In the genomic region with DNA sequence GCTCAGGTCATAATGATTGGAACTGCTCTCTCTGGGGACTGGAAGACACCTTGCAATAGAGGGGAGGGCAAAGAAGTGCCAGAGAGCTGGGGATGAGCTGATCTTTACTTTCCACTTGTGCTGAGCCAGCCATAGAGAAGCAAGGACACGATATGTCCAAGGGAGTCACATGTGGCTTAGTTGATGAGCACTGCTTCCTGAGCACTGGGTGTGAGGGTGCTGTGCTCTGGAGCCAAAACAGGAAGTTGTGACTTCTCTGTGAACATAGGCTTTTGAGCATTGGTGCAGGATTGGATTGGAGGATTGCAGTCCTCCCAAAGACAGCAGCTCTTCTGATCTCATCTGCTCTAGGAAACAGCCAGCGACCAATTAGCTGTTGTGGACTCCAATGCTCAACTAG, we compare ENCODE assay signal across 24 cellular contexts. TPM values are rescaled to one million over a fixed set of nuclear protein-coding genes. Genes with fewer than 3 reads are reported as not detected.
DNase-seq lines count a peak whose midpoint lies in the region; ATAC-seq, FAIRE-seq and TF ChIP-seq lines count a peak whose summit lies in the region.
"Had no signal": no experiment of that assay in that cellular context is flagged by ENCODE, and none has a peak within 500 bp of the region (broad histone marks: within the 10 kb centered on the region; RNA-seq: fewer than 3 reads in every experiment).

No MANE protein-coding gene starts in this region.

- peak; percentile 41 for ATAC-seq in activated naive CD8-positive, alpha-beta T cell treated with anti-CD3 and anti-CD28 coated beads, Interleukin-2, amount 10 ng/mL, durations not matched to agents 7 days and 5 days (ENCODE audit: low read depth)
- no peak for ATAC-seq in activated naive CD8-positive, alpha-beta T cell treated with anti-CD3 and anti-CD28 coated beads, Interleukin-2, amount 50 U/mL, for 24 hours
- ATAC-seq in stimulated activated memory B cell treated with anti-CD40 and anti-IgM and Interleukin-4, amounts not matched to agents 10 μg/mL and 1 μg/mL and 100 μg/mL, for 72 hours, result no peak
- ATAC-seq: WTC11 had no signal

- POLR2A ChIA-PET in activated naive CD8-positive, alpha-beta T cell treated with anti-CD3 and anti-CD28 coated beads, Interleukin-2, amount 10 ng/mL, durations not matched to agents 7 days and 5 days (lab: Charles Lee), result no interaction called here

- FAIRE-seq in GM12891 (lab: Jason Lieb, UNC), result peak; percentile 60
- FAIRE-seq: bronchial epithelial cell, HTR-8/SVneo had no signal

- H2AFZ ChIP-seq in osteoblast (ENCODE audit: low read length), result no peak overlapping the region
- H2AFZ ChIP-seq: GM23248 had no signal

- no peaks in the 10 kb centered on the region for H3K9me3 Mint-ChIP-seq in activated naive CD8-positive, alpha-beta T cell treated with anti-CD3 and anti-CD28 coated beads, Interleukin-2, amount 10 ng/mL, durations not matched to agents 7 days and 5 days
- H3K9me3 Mint-ChIP-seq in activated naive CD8-positive, alpha-beta T cell treated with anti-CD3 and anti-CD28 coated beads, Interleukin-2, amount 50 U/mL, for 24 hours, result no peaks in the 10 kb centered on the region
- H3K9me3 Mint-ChIP-seq in dendritic cell treated with granulocyte-macrophage colony-stimulating factor and Interleukin-4, amounts not matched to agents 40 ng/mL and 50 ng/mL, for 4 days, result no peaks in the 10 kb centered on the region
- no peaks in the 10 kb centered on the region for H3K9me3 Mint-ChIP-seq in stimulated activated memory B cell treated with anti-CD40 and anti-IgM and Interleukin-4, amounts not matched to agents 10 μg/mL and 1 μg/mL and 100 μg/mL, for 72 hours
- H3K9me3 Mint-ChIP-seq: HFFc6, neural crest cell, WTC11 had no signal

- H3K4me2 ChIP-seq in osteoblast (ENCODE audit: insufficient read depth, low read length), result no peak overlapping the region

- H3K27ac Mint-ChIP-seq in activated naive CD8-positive, alpha-beta T cell treated with anti-CD3 and anti-CD28 coated beads, Interleukin-2, amount 10 ng/mL, durations not matched to agents 7 days and 5 days, result peak overlapping the region; percentile 42
- H3K27ac Mint-ChIP-seq in activated naive CD8-positive, alpha-beta T cell treated with anti-CD3 and anti-CD28 coated beads, Interleukin-2, amount 50 U/mL, for 24 hours, result no peak overlapping the region
- H3K27ac Mint-ChIP-seq in dendritic cell treated with granulocyte-macrophage colony-stimulating factor and Interleukin-4, amounts not matched to agents 40 ng/mL and 50 ng/mL, for 4 days, result peak overlapping the region; percentile 79
- H3K27ac Mint-ChIP-seq in stimulated activated memory B cell treated with anti-CD40 and anti-IgM and Interleukin-4, amounts not matched to agents 10 μg/mL and 1 μg/mL and 100 μg/mL, for 72 hours, result peak overlapping the region; percentile 38
- H3K27ac Mint-ChIP-seq: HFFc6, progenitor cell of endocrine pancreas, WTC11 had no signal

- H3K27me3 ChIP-seq in osteoblast (ENCODE audit: insufficient read depth, low read length), result no peaks in the 10 kb centered on the region
- H3K27me3 ChIP-seq: vagina had no signal

- H4K20me1 ChIP-seq in osteoblast (ENCODE audit: insufficient read depth, low read length), result no peaks in the 10 kb centered on the region

- intact Hi-C loops in dendritic cell treated with granulocyte-macrophage colony-stimulating factor and Interleukin-4, amounts not matched to agents 40 ng/mL and 50 ng/mL, for 4 days (cut with micrococcal nuclease), result loop anchor here (10.0 kb wide), 1 partner anchor 108 kb away; a partner anchor contains a TSS

- TF ChIP-seq POLR2A in GM12891 (IDR thresholded peaks at IDR 0.05; ENCODE audit: low read depth, low read length), result no peak

- peaks cover 16% of the 10 kb centered on the region for H3K36me3 ChIP-seq in osteoblast (ENCODE audit: insufficient read depth, low read length)
- H3K36me3 ChIP-seq: vagina had no signal

- H3K4me1 Mint-ChIP-seq in activated naive CD8-positive, alpha-beta T cell treated with anti-CD3 and anti-CD28 coated beads, Interleukin-2, amount 10 ng/mL, durations not matched to agents 7 days and 5 days, result peaks cover 44% of the 10 kb centered on the region
- peaks cover 29% of the 10 kb centered on the region for H3K4me1 Mint-ChIP-seq in activated naive CD8-positive, alpha-beta T cell treated with anti-CD3 and anti-CD28 coated beads, Interleukin-2, amount 50 U/mL, for 24 hours
- H3K4me1 Mint-ChIP-seq in dendritic cell treated with granulocyte-macrophage colony-stimulating factor and Interleukin-4, amounts not matched to agents 40 ng/mL and 50 ng/mL, for 4 days (ENCODE audit: low read depth), result peaks cover 27% of the 10 kb centered on the region
- H3K4me1 Mint-ChIP-seq in stimulated activated memory B cell treated with anti-CD40 and anti-IgM and Interleukin-4, amounts not matched to agents 10 μg/mL and 1 μg/mL and 100 μg/mL, for 72 hours, result peaks cover 47% of the 10 kb centered on the region
- H3K4me1 Mint-ChIP-seq: neural crest cell, WTC11 had no signal

- no peaks in the 10 kb centered on the region for H3K9me3 ChIP-seq in osteoblast (ENCODE audit: low read depth, low read length)
- H3K9me3 ChIP-seq: vagina had no signal

- H3K27me3 Mint-ChIP-seq in activated naive CD8-positive, alpha-beta T cell treated with anti-CD3 and anti-CD28 coated beads, Interleukin-2, amount 10 ng/mL, durations not matched to agents 7 days and 5 days, result no peaks in the 10 kb centered on the region
- no peaks in the 10 kb centered on the region for H3K27me3 Mint-ChIP-seq in activated naive CD8-positive, alpha-beta T cell treated with anti-CD3 and anti-CD28 coated beads, Interleukin-2, amount 50 U/mL, for 24 hours
- H3K27me3 Mint-ChIP-seq in dendritic cell treated with granulocyte-macrophage colony-stimulating factor and Interleukin-4, amounts not matched to agents 40 ng/mL and 50 ng/mL, for 4 days, result no peaks in the 10 kb centered on the region
- H3K27me3 Mint-ChIP-seq in stimulated activated memory B cell treated with anti-CD40 and anti-IgM and Interleukin-4, amounts not matched to agents 10 μg/mL and 1 μg/mL and 100 μg/mL, for 72 hours, result no peaks in the 10 kb centered on the region
- H3K27me3 Mint-ChIP-seq: progenitor cell of endocrine pancreas had no signal

- no peak for DNase-seq in activated naive CD8-positive, alpha-beta T cell treated with anti-CD3 and anti-CD28 coated beads, Interleukin-2, amount 10 ng/mL, durations not matched to agents 7 days and 5 days
- no peak for DNase-seq in activated naive CD8-positive, alpha-beta T cell treated with anti-CD3 and anti-CD28 coated beads, Interleukin-2, amount 50 U/mL, for 24 hours
- DNase-seq in GM12891 (ENCODE audit: insufficient read length, low spot score) (no peak), caudate nucleus (lab: John Stamatoyannopoulos, UW) (no peak), osteoblast (ENCODE audit: insufficient read length, low spot score, missing footprints) (no peak)
- DNase-seq: activated effector memory CD4-positive, alpha-beta T cell treated with anti-CD3 and anti-CD28 coated beads, Interleukin-2, amount 50 U/mL, for 16 hours; amniotic stem cell; dermis blood vessel endothelial cell; GM23248; HFFc6; left cardiac atrium; NCI-H1105 treated with DMSO at 0.1 percent for 48 hours; NCI-H2081; NCI-H446; OCI-M1; T1000 had no signal

- no peak overlapping the region for H3K4me3 Mint-ChIP-seq in activated naive CD8-positive, alpha-beta T cell treated with anti-CD3 and anti-CD28 coated beads, Interleukin-2, amount 10 ng/mL, durations not matched to agents 7 days and 5 days
- H3K4me3 Mint-ChIP-seq in activated naive CD8-positive, alpha-beta T cell treated with anti-CD3 and anti-CD28 coated beads, Interleukin-2, amount 50 U/mL, for 24 hours, result no peak overlapping the region
- no peak overlapping the region for H3K4me3 Mint-ChIP-seq in dendritic cell treated with granulocyte-macrophage colony-stimulating factor and Interleukin-4, amounts not matched to agents 40 ng/mL and 50 ng/mL, for 4 days
- no peak overlapping the region for H3K4me3 Mint-ChIP-seq in stimulated activated memory B cell treated with anti-CD40 and anti-IgM and Interleukin-4, amounts not matched to agents 10 μg/mL and 1 μg/mL and 100 μg/mL, for 72 hours
- H3K4me3 Mint-ChIP-seq: HFFc6, neural crest cell, WTC11 had no signal

- no peak for TF ChIP-seq CTCF in osteoblast (IDR thresholded peaks at IDR 0.05; ENCODE audit: extremely low read depth, low read depth, low read length)

- peaks cover 52% of the 10 kb centered on the region for H3K36me3 Mint-ChIP-seq in activated naive CD8-positive, alpha-beta T cell treated with anti-CD3 and anti-CD28 coated beads, Interleukin-2, amount 10 ng/mL, durations not matched to agents 7 days and 5 days
- H3K36me3 Mint-ChIP-seq in activated naive CD8-positive, alpha-beta T cell treated with anti-CD3 and anti-CD28 coated beads, Interleukin-2, amount 50 U/mL, for 24 hours (ENCODE audit: low read depth), result peaks cover 50% of the 10 kb centered on the region
- peaks cover 26% of the 10 kb centered on the region for H3K36me3 Mint-ChIP-seq in dendritic cell treated with granulocyte-macrophage colony-stimulating factor and Interleukin-4, amounts not matched to agents 40 ng/mL and 50 ng/mL, for 4 days (ENCODE audit: low read depth)
- peaks cover 40% of the 10 kb centered on the region for H3K36me3 Mint-ChIP-seq in stimulated activated memory B cell treated with anti-CD40 and anti-IgM and Interleukin-4, amounts not matched to agents 10 μg/mL and 1 μg/mL and 100 μg/mL, for 72 hours

- H3K4me3 ChIP-seq in osteoblast (ENCODE audit: insufficient read depth, low read length), result no peak overlapping the region
- H3K4me3 ChIP-seq: GM23248, vagina had no signal

- no peak overlapping the region for H3K27ac ChIP-seq in caudate nucleus (ENCODE audit: low read depth, low read length)
- no peak overlapping the region for H3K27ac ChIP-seq in osteoblast (ENCODE audit: low read depth, low read length)
- H3K27ac ChIP-seq: GM23248, vagina had no signal

- peaks cover 5% of the 10 kb centered on the region for H3K79me2 ChIP-seq in osteoblast (ENCODE audit: insufficient read depth, low read length)

- peaks cover 6% of the 10 kb centered on the region for H3K4me1 ChIP-seq in osteoblast (ENCODE audit: insufficient read depth, low read length)

TF ChIP-seq in GM12891, 5 proteins besides CTCF, POLR2A, EP300 and RAD21:
- TF ChIP-seq POU2F2 (IDR thresholded peaks at IDR 0.05; ENCODE audit: low read depth, low read length), result no peak
- TF ChIP-seq TAF1 (IDR thresholded peaks at IDR 0.05; ENCODE audit: low read depth, low read length), result no peak
- no peak for TF ChIP-seq POLR2AphosphoS5 (IDR thresholded peaks at IDR 0.05; ENCODE audit: low read depth, low read length)
- no peak for TF ChIP-seq SPI1 (IDR thresholded peaks at IDR 0.05; ENCODE audit: low read depth, low read length)
- no peak for TF ChIP-seq PAX5 (IDR thresholded peaks at IDR 0.05; ENCODE audit: insufficient read depth, low read length, severe bottlenecking)

RNA-seq across cellular contexts. Expression of a gene that starts 6.7 kb away (rescaled TPM):
- 100 to 1,000 TPM; 128 to 129 TPM for total RNA-seq in activated naive CD8-positive, alpha-beta T cell treated with anti-CD3 and anti-CD28 coated beads, Interleukin-2, amount 10 ng/mL, durations not matched to agents 7 days and 5 days
- 24.6 TPM for polyA plus RNA-seq in GM12891 (2012; ENCODE audit: low read depth, missing spikeins)
- 67.2 and 84.3 TPM in 2 replicates for total RNA-seq in osteoblast
